In genomic region chr17:42679001-42679491, GRCh38 we compare ENCODE assay signal across 8 cellular contexts. TPM values are rescaled to one million over a fixed set of nuclear protein-coding genes. Genes with fewer than 3 reads are reported as not detected.
DNase-seq lines count a peak whose midpoint lies in the region; ATAC-seq and TF ChIP-seq lines count a peak whose summit lies in the region.

No MANE protein-coding gene starts in this region.

- peaks cover 22% of the 10 kb centered on the region for H3F3A ChIP-seq in smooth muscle cell (ENCODE audit: low read depth)

- H3K79me2 ChIP-seq in smooth muscle cell (ENCODE audit: low read depth), result peaks cover 6% of the 10 kb centered on the region

- H3K36me3 ChIP-seq in BJ (ENCODE audit: control insufficient read depth, insufficient read depth, low read length) (peaks cover under 1% of the 10 kb centered on the region), adipocyte (ENCODE audit: control insufficient read depth, insufficient read depth, low read length, severe bottlenecking) (no peaks in the 10 kb centered on the region), iPS-20b (ENCODE audit: insufficient read depth, low read depth, low read length) (no peaks in the 10 kb centered on the region), smooth muscle cell (ENCODE audit: low read depth) (no peaks in the 10 kb centered on the region)

- POLR2A ChIA-PET in BJ (lab: Charles Lee), result no interaction called here

- ATAC-seq in GM18873 (IDR thresholded peaks at IDR 0.05; ENCODE audit: low FRiP score, unreplicated experiment), result no peak
- ATAC-seq in HG02588 (IDR thresholded peaks at IDR 0.05; ENCODE audit: unreplicated experiment), result no peak

- H3K4me1 ChIP-seq in adipocyte (ENCODE audit: control insufficient read depth, insufficient read depth, low read length) (peaks cover 48% of the 10 kb centered on the region), iPS-20b (ENCODE audit: insufficient read depth, low read length) (peaks cover 30% of the 10 kb centered on the region), smooth muscle cell (ENCODE audit: low read depth) (peaks cover 46% of the 10 kb centered on the region)

- no peak for DNase-seq in BJ (ENCODE audit: low read depth)
- peak; percentile 53 for DNase-seq in HCEC 1CT
- peak; percentile 34 for DNase-seq in NCI-H82 treated with DMSO at 0.1 percent for 48 hours (lab: John Stamatoyannopoulos, UW; ENCODE audit: unreplicated experiment)
- peak; percentile 64 for DNase-seq in adipocyte (ENCODE audit: low read depth)
- peak; percentile 36 for DNase-seq in smooth muscle cell (lab: John Stamatoyannopoulos, UW; ENCODE audit: unreplicated experiment)

- H4K20me1 ChIP-seq in smooth muscle cell (ENCODE audit: low read depth), result peaks cover 31% of the 10 kb centered on the region

- no peak overlapping the region for H3K27ac ChIP-seq in iPS-20b (ENCODE audit: low read length)
- H3K27ac ChIP-seq in smooth muscle cell (ENCODE audit: low read depth), result peak overlapping the region; percentile 94

- CTCF ChIA-PET in BJ (lab: Yijun Ruan, JAX), result interaction anchor here (0.6 to 4.0 kb wide), 21 partner anchors 8 to 290 kb away, joined by 3 to 56 read pairs (median 4); partner anchors contain the start of genes PSMC3IP, RETREG3, STAT3 and TUBG1

- WGBS in smooth muscle cell (ENCODE audit: low lambda C conversion rate), result 4% methylated on average over 13 of the region's 16 CpGs

- no peak overlapping the region for H2AFZ ChIP-seq in smooth muscle cell (ENCODE audit: low read depth)

- H3K27me3 ChIP-seq in BJ (ENCODE audit: control insufficient read depth, insufficient read depth, low read length) (no peaks in the 10 kb centered on the region), adipocyte (replicated peaks; ENCODE audit: control insufficient read depth, insufficient read depth, low read length) (no peaks in the 10 kb centered on the region), iPS-20b (ENCODE audit: insufficient read depth, low read length) (peaks cover 68% of the 10 kb centered on the region), smooth muscle cell (ENCODE audit: low read depth) (no peaks in the 10 kb centered on the region)

- TF ChIP-seq CTCF in BJ (IDR thresholded peaks at IDR 0.05; ENCODE audit: insufficient read depth, low read depth, low read length) (peak; percentile 11; the same call in 1 of the 2 replicates), smooth muscle cell (IDR thresholded peaks at IDR 0.05; ENCODE audit: borderline replicate concordance, insufficient read depth, poor library complexity, severe bottlenecking) (no peak)

- peak overlapping the region; percentile 86 for H3K9ac ChIP-seq in adipocyte (ENCODE audit: low read length)
- H3K9ac ChIP-seq in iPS-20b (ENCODE audit: low read depth, low read length), result peak overlapping the region; percentile 81; the same call in 1 of the 2 replicates
- H3K9ac ChIP-seq in smooth muscle cell (ENCODE audit: low read depth), result peak overlapping the region; percentile 70

- H3K4me2 ChIP-seq in smooth muscle cell, result peak overlapping the region; percentile 97

- H3K9me3 ChIP-seq in adipocyte (ENCODE audit: control insufficient read depth, low read length) (no peaks in the 10 kb centered on the region), iPS-20b (ENCODE audit: insufficient read depth, low read depth, low read length) (no peaks in the 10 kb centered on the region), smooth muscle cell (replicated peaks; ENCODE audit: low read depth) (no peaks in the 10 kb centered on the region)

- peak overlapping the region; percentile 34 for H3K4me3 ChIP-seq in BJ (ENCODE audit: low read depth, low read length)
- peak overlapping the region; percentile 81 for H3K4me3 ChIP-seq in adipocyte (ENCODE audit: low read length)
- peak overlapping the region; percentile 73 for H3K4me3 ChIP-seq in iPS-20b (ENCODE audit: low read length)
- peak overlapping the region; percentile 65 for H3K4me3 ChIP-seq in smooth muscle cell

RNA-seq across cellular contexts. Expression of gene PLEKHH3, which starts 2.3 kb away (rescaled TPM):
- polyA plus RNA-seq in BJ (2011; rRNA removed), result 5.6 and 9.1 TPM in 2 replicates
- polyA minus RNA-seq in BJ (2011; rRNA and poly(A)+ RNA removed), result 3.7 and 3.9 TPM in 2 replicates
- 5.0 and 13.3 TPM in 2 replicates for total RNA-seq in smooth muscle cell
- polyA plus RNA-seq in smooth muscle cell, result 23.6 and 23.7 TPM in 2 replicates

RNA-seq across cellular contexts. Expression of gene CCR10, which starts 2.6 kb away (rescaled TPM):
- polyA plus RNA-seq in BJ (2011; rRNA removed), result 0.91 and 2.3 TPM in 2 replicates
- 0.38 and 0.57 TPM in 2 replicates for polyA minus RNA-seq in BJ (2011; rRNA and poly(A)+ RNA removed)
- total RNA-seq in smooth muscle cell, result 10.1 TPM in 1 of 2 replicates, not detected in the other
- polyA plus RNA-seq in smooth muscle cell, result 2.0 and 3.8 TPM in 2 replicates

RNA-seq across cellular contexts. Expression of gene CNTNAP1, which starts 3.3 kb away (rescaled TPM):
- 51.8 and 90.6 TPM in 2 replicates for polyA plus RNA-seq in BJ (2011; rRNA removed)
- polyA minus RNA-seq in BJ (2011; rRNA and poly(A)+ RNA removed), result 24.6 and 25.6 TPM in 2 replicates
- total RNA-seq in smooth muscle cell, result 7.1 and 9.5 TPM in 2 replicates
- polyA plus RNA-seq in smooth muscle cell, result 2.0 and 4.5 TPM in 2 replicates

RNA-seq across cellular contexts. Expression of gene TUBG2, which starts 20.0 kb away (rescaled TPM):
- 11.4 and 15.1 TPM in 2 replicates for polyA plus RNA-seq in BJ (2011; rRNA removed)
- 7.2 and 9.4 TPM in 2 replicates for polyA minus RNA-seq in BJ (2011; rRNA and poly(A)+ RNA removed)
- 23.1 and 28.2 TPM in 2 replicates for total RNA-seq in smooth muscle cell
- 42.3 and 54.6 TPM in 2 replicates for polyA plus RNA-seq in smooth muscle cell
